14 cellular contexts compared by ENCODE assay signal in genomic region chr18:74897971-74898657, GRCh38.
DNase-seq lines count a peak whose midpoint lies in the region; TF ChIP-seq lines count a peak whose summit lies in the region.
"Had no signal": no experiment of that assay in that cellular context is flagged by ENCODE, and none has a peak within 500 bp of the region (broad histone marks: within the 10 kb centered on the region; RNA-seq: fewer than 3 reads in every experiment).

No MANE protein-coding gene starts in this region.

- H3K27ac ChIP-seq in vagina = no peak overlapping the region

- no peak overlapping the region for H3K9ac ChIP-seq in skeletal muscle satellite cell (ENCODE audit: low read depth, low read length)

- intact Hi-C loops in vagina (cut with DNase I) = no loop called here

- H3K4me1 ChIP-seq in skeletal muscle satellite cell (ENCODE audit: control insufficient read depth, insufficient read depth, low read length) (peaks cover 19% of the 10 kb centered on the region), vagina (no peaks in the 10 kb centered on the region)

- no peak overlapping the region for H3K4me3 ChIP-seq in skeletal muscle satellite cell (ENCODE audit: low read length)
- H3K4me3 ChIP-seq in vagina = no peak overlapping the region
- H3K4me3 ChIP-seq: GM12878 had no signal

- DNase-seq in GM04504 (ENCODE audit: low read depth) = peak; percentile 10
- DNase-seq in SK-MEL-5 (ENCODE audit: low read depth, low spot score) = peak; percentile 78
- peak; percentile 43 for DNase-seq in fibroblast of gingiva (ENCODE audit: low read depth)
- DNase-seq in mesenteric fat pad (ENCODE audit: low spot score) = no peak
- no peak for DNase-seq in vagina (ENCODE audit: extremely low spot score in 2 of 2)
- no peak for DNase-seq in NCI-H524 treated with DMSO at 0.1 percent for 48 hours (lab: John Stamatoyannopoulos, UW)
- DNase-seq in LoVo (ENCODE audit: low spot score) = no peak
- DNase-seq: activated naive CD8-positive, alpha-beta T cell treated with anti-CD3 and anti-CD28 coated beads for 36 hours; endodermal cell; NCI-H1105; NCI-H446; retina had no signal

- in situ Hi-C loops in SK-MEL-5 (cut with HindIII; ENCODE audit: low pct_unique_long_range_greater_than_20kb, low sequenced_read_pairs) = no loop called here

- H3K27me3 ChIP-seq in skeletal muscle satellite cell (ENCODE audit: control insufficient read depth, insufficient read depth, low read length) (no peaks in the 10 kb centered on the region), vagina (no peaks in the 10 kb centered on the region)

- no peak for TF ChIP-seq CTCF in vagina (IDR thresholded peaks at IDR 0.05)

- no peaks in the 10 kb centered on the region for H3K36me3 ChIP-seq in skeletal muscle satellite cell (ENCODE audit: insufficient read depth, low read length)
- H3K36me3 ChIP-seq in vagina = no peaks in the 10 kb centered on the region

- H3K9me3 ChIP-seq in skeletal muscle satellite cell (replicated peaks; ENCODE audit: low read length) = no peaks in the 10 kb centered on the region
- H3K9me3 ChIP-seq in vagina = no peaks in the 10 kb centered on the region

- TF ChIP-seq POLR2A in vagina (IDR thresholded peaks at IDR 0.05) = no peak

- peak overlapping the region; percentile 50 for H3K4me2 ChIP-seq in skeletal muscle satellite cell (ENCODE audit: low read length)

Comparison
In these comparisons a context has a peak if more than half of its experiments do, and no peak if none do; other contexts are left out.
1. DNase-seq: peak in GM04504 (single experiment), SK-MEL-5 (single experiment) and fibroblast of gingiva (single experiment); none in mesenteric fat pad (single experiment), vagina (0 of 2), NCI-H524 treated with DMSO at 0.1 percent for 48 hours (single experiment) and LoVo (single experiment).